21 cellular contexts compared by ENCODE assay signal in genomic region chr3:52357151-52358080, GRCh38.
"Had no signal": no experiment of that assay in that cellular context is flagged by ENCODE, and none has a peak within 500 bp of the region (broad histone marks: within the 10 kb centered on the region; RNA-seq: fewer than 3 reads in every experiment).

No MANE protein-coding gene starts in this region.

- FAIRE-seq: endometrium had no signal

- H3K27me3 Mint-ChIP-seq: activated CD4-positive, alpha-beta memory T cell treated with anti-CD3 and anti-CD28 coated beads, Interleukin-2, amount 10 ng/mL, durations not matched to agents 7 days and 5 days; activated CD4-positive, alpha-beta T cell treated with anti-CD3 and anti-CD28 coated beads, Interleukin-2, amount 10 ng/mL, durations not matched to agents 24 days and 14 days; activated naive CD4-positive, alpha-beta T cell treated with anti-CD3 and anti-CD28 coated beads, Interleukin-2, amount 50 U/mL, for 24 hours; naive B cell; progenitor cell of endocrine pancreas; stimulated activated naive CD8-positive, alpha-beta T cell treated with anti-CD3 and anti-CD28 coated beads, Interleukin-15, Interleukin-2, amounts not matched to agents 100 ng/mL and 50 ng/mL, for 24 hours had no signal

- DNase-seq: activated CD4-positive, alpha-beta memory T cell treated with anti-CD3 and anti-CD28 coated beads, Interleukin-2, amount 10 ng/mL, durations not matched to agents 7 days and 5 days; activated CD4-positive, alpha-beta T cell treated with anti-CD3 and anti-CD28 coated beads, Interleukin-2, amount 10 ng/mL, durations not matched to agents 24 days and 14 days; activated gamma-delta T cell; adrenal gland; islet precursor cell; naive B cell; stimulated activated CD4-positive, alpha-beta T cell treated with anti-CD3 and anti-CD28 coated beads, Interleukin-12 subunit alpha, Interleukin-12 subunit beta, amount 100 ng/mL, for 4 hours; stimulated activated CD4-positive, alpha-beta T cell treated with anti-CD3 and anti-CD28 coated beads, Interleukin-4, amount 100 ng/mL, for 4 hours; substantia nigra; tibial artery had no signal

- ATAC-seq: activated CD4-positive, CD25-positive, alpha-beta regulatory T cell treated with anti-CD3 and anti-CD28 coated beads, Interleukin-2, amount 50 U/mL, for 24 hours; heart right ventricle had no signal

- H3K27ac Mint-ChIP-seq: activated CD4-positive, alpha-beta memory T cell treated with anti-CD3 and anti-CD28 coated beads, Interleukin-2, amount 10 ng/mL, durations not matched to agents 7 days and 5 days; activated CD4-positive, alpha-beta T cell treated with anti-CD3 and anti-CD28 coated beads, Interleukin-2, amount 10 ng/mL, durations not matched to agents 24 days and 14 days; activated naive CD4-positive, alpha-beta T cell treated with anti-CD3 and anti-CD28 coated beads, Interleukin-2, amount 50 U/mL, for 24 hours; activated T-helper 1 cell treated with anti-CD3 and anti-CD28 coated beads, Interleukin-12 subunit alpha, Interleukin-12 subunit beta, Interleukin-2, Interleukin-4 antibody, amounts not matched to agents 30 ng/mL and 10 ng/mL and 1 ng/mL, durations not matched to agents 14 hours and 24 hours and 36 hours; progenitor cell of endocrine pancreas; stimulated activated naive CD8-positive, alpha-beta T cell treated with anti-CD3 and anti-CD28 coated beads, Interleukin-15, Interleukin-2, amounts not matched to agents 100 ng/mL and 50 ng/mL, for 24 hours; T-helper 1 cell treated with Interleukin-12 subunit alpha and Interleukin-12 subunit beta and Interleukin-4 antibody, amounts not matched to agents 30 μg/mL and 1 μg/mL, for 36 hours had no signal

- H3K27ac ChIP-seq: adrenal gland, breast epithelium, heart right ventricle, tibial artery had no signal

- H3K4me3 Mint-ChIP-seq: activated CD4-positive, alpha-beta memory T cell treated with anti-CD3 and anti-CD28 coated beads, Interleukin-2, amount 10 ng/mL, durations not matched to agents 7 days and 5 days; activated CD4-positive, alpha-beta T cell treated with anti-CD3 and anti-CD28 coated beads, Interleukin-2, amount 10 ng/mL, durations not matched to agents 24 days and 14 days; activated naive CD4-positive, alpha-beta T cell treated with anti-CD3 and anti-CD28 coated beads, Interleukin-2, amount 50 U/mL, for 24 hours; activated T-helper 1 cell treated with anti-CD3 and anti-CD28 coated beads, Interleukin-12 subunit alpha, Interleukin-12 subunit beta, Interleukin-2, Interleukin-4 antibody, amounts not matched to agents 30 ng/mL and 10 ng/mL and 1 ng/mL, durations not matched to agents 14 hours and 24 hours and 36 hours; naive B cell; neural crest cell; stimulated activated naive CD8-positive, alpha-beta T cell treated with anti-CD3 and anti-CD28 coated beads, Interleukin-15, Interleukin-2, amounts not matched to agents 100 ng/mL and 50 ng/mL, for 24 hours; T-helper 1 cell treated with Interleukin-12 subunit alpha and Interleukin-12 subunit beta and Interleukin-4 antibody, amounts not matched to agents 30 μg/mL and 1 μg/mL, for 36 hours had no signal

- H3K27me3 ChIP-seq: adrenal gland, breast epithelium, heart right ventricle, tibial artery had no signal

- H3K9me3 ChIP-seq: adrenal gland, breast epithelium, heart right ventricle, tibial artery had no signal

- H3K4me1 Mint-ChIP-seq: activated CD4-positive, alpha-beta memory T cell treated with anti-CD3 and anti-CD28 coated beads, Interleukin-2, amount 10 ng/mL, durations not matched to agents 7 days and 5 days; activated CD4-positive, alpha-beta T cell treated with anti-CD3 and anti-CD28 coated beads, Interleukin-2, amount 10 ng/mL, durations not matched to agents 24 days and 14 days; activated naive CD4-positive, alpha-beta T cell treated with anti-CD3 and anti-CD28 coated beads, Interleukin-2, amount 50 U/mL, for 24 hours; neural crest cell had no signal

- H3K4me1 ChIP-seq: adrenal gland, breast epithelium, heart right ventricle, tibial artery had no signal

- H3K4me3 ChIP-seq: adrenal gland, breast epithelium, heart right ventricle, lung, tibial artery had no signal

- H3K9me3 Mint-ChIP-seq: activated CD4-positive, alpha-beta memory T cell treated with anti-CD3 and anti-CD28 coated beads, Interleukin-2, amount 10 ng/mL, durations not matched to agents 7 days and 5 days; activated CD4-positive, alpha-beta T cell treated with anti-CD3 and anti-CD28 coated beads, Interleukin-2, amount 10 ng/mL, durations not matched to agents 24 days and 14 days; activated naive CD4-positive, alpha-beta T cell treated with anti-CD3 and anti-CD28 coated beads, Interleukin-2, amount 50 U/mL, for 24 hours; activated T-helper 1 cell treated with anti-CD3 and anti-CD28 coated beads, Interleukin-12 subunit alpha, Interleukin-12 subunit beta, Interleukin-2, Interleukin-4 antibody, amounts not matched to agents 30 ng/mL and 10 ng/mL and 1 ng/mL, durations not matched to agents 14 hours and 24 hours and 36 hours; naive B cell; neural crest cell; stimulated activated naive CD8-positive, alpha-beta T cell treated with anti-CD3 and anti-CD28 coated beads, Interleukin-15, Interleukin-2, amounts not matched to agents 100 ng/mL and 50 ng/mL, for 24 hours; T-helper 1 cell treated with Interleukin-12 subunit alpha and Interleukin-12 subunit beta and Interleukin-4 antibody, amounts not matched to agents 30 μg/mL and 1 μg/mL, for 36 hours had no signal

- H3K36me3 ChIP-seq: breast epithelium had no signal
